Comparison of ENCODE assay signal across 21 cellular contexts in genomic region chr4:130922955-130923354, GRCh38.
A peak's percentile ranks its signal among the peaks of the same experiment; 100 is the strongest.
DNase-seq lines count a peak whose midpoint lies in the region; ATAC-seq, FAIRE-seq and TF ChIP-seq lines count a peak whose summit lies in the region.
"Had no signal": no experiment of that assay in that cellular context is flagged by ENCODE, and none has a peak within 500 bp of the region (broad histone marks: within the 10 kb centered on the region; RNA-seq: fewer than 3 reads in every experiment).

No MANE protein-coding gene starts in this region.

- peaks cover 0 to 4% of the 10 kb centered on the region in 2 experiments; a peak in 2 of 4 replicates for H3K9me3 ChIP-seq in H1 (ENCODE audit: insufficient read depth in 2 of 2, low read depth in 1 of 2, low read length in 1 of 2)
- H3K9me3 ChIP-seq in CD4-positive, alpha-beta T cell (ENCODE audit: control insufficient read depth, low read length): peaks cover 6% of the 10 kb centered on the region
- H3K9me3 ChIP-seq: BE2C, Caco-2 had no signal

- no peak overlapping the region for H2BK12ac ChIP-seq in H1 (ENCODE audit: low read depth, low read length)

- ATAC-seq in CD4-positive, alpha-beta T cell (ENCODE audit: poor library complexity): no peak
- ATAC-seq: A549; CD8-positive, alpha-beta T cell had no signal

- no peak overlapping the region for H4K5ac ChIP-seq in H1 (ENCODE audit: insufficient read length, low read depth, low read length)

- no peak overlapping the region for H4K8ac ChIP-seq in H1 (ENCODE audit: extremely low read depth, insufficient read depth, low read length)

- no peak overlapping the region for H2BK120ac ChIP-seq in H1 (replicated peaks; ENCODE audit: low read depth, low read length)

- H3K27me3 ChIP-seq in H1 (replicated peaks in 1 of 4; ENCODE audit: control insufficient read depth in 3 of 4, extremely low read depth in 1 of 4, insufficient read depth in 3 of 4, low read length in 3 of 4): peaks cover 0 to 1% (median 0%) of the 10 kb centered on the region in 4 experiments; a peak in 1 of 7 replicates
- H3K27me3 ChIP-seq in CD4-positive, alpha-beta T cell (ENCODE audit: control insufficient read depth, insufficient read depth, low read length): no peaks in the 10 kb centered on the region
- H3K27me3 ChIP-seq: BE2C; BLaER1 treated with 17β-estradiol and CSF1 and Interleukin-3, amounts not matched to agents 10 nM and 100 nM had no signal

- no peak overlapping the region for H3K4me3 ChIP-seq in H1 (ENCODE audit: extremely low read depth in 1 of 4, insufficient read depth in 2 of 4, low read depth in 3 of 4, low read length in 4 of 4)
- H3K4me3 ChIP-seq: A549; BLaER1 treated with 17β-estradiol and CSF1 and Interleukin-3, amounts not matched to agents 10 nM and 100 nM had no signal

- H3K79me1 ChIP-seq in H1 (ENCODE audit: low read depth, low read length): no peaks in the 10 kb centered on the region

- no peak overlapping the region for H3K27ac ChIP-seq in H1 (ENCODE audit: low read depth, low read length)
- H3K27ac ChIP-seq in CD4-positive, alpha-beta T cell (ENCODE audit: low read depth, low read length): no peak overlapping the region
- H3K27ac ChIP-seq: A549; BLaER1 treated with 17β-estradiol and CSF1 and Interleukin-3, amounts not matched to agents 10 nM and 100 nM had no signal

- WGBS in H1 (ENCODE audit: extremely low coverage in 1 of 2, insufficient coverage in 1 of 2, insufficient read length in 1 of 2, insufficient replicate concordance in 2 of 2, low coverage in 1 of 2, low lambda C conversion rate in 2 of 2, missing lambda C conversion rate in 1 of 2), 2 experiments: 97% methylated on average over 2 of the region's 2 CpGs; no CpG with 5 or more reads in 1 of the 2 experiments

- H3K4ac ChIP-seq in H1 (replicated peaks; ENCODE audit: insufficient read length, low read depth, low read length): no peak overlapping the region

- no peaks in the 10 kb centered on the region for H3K36me3 Mint-ChIP-seq in CD4-positive, alpha-beta T cell (ENCODE audit: low read depth)
- H3K36me3 Mint-ChIP-seq: CD8-positive, alpha-beta T cell had no signal

- no peaks in the 10 kb centered on the region for H3K79me2 ChIP-seq in H1 (ENCODE audit: control insufficient read depth in 1 of 2, insufficient read depth in 2 of 2, low read length in 2 of 2)

- H3K4me3 Mint-ChIP-seq in CD4-positive, alpha-beta T cell: no peak overlapping the region
- H3K4me3 Mint-ChIP-seq: CD8-positive, alpha-beta T cell had no signal

- no peak overlapping the region for H3K56ac ChIP-seq in H1 (replicated peaks; ENCODE audit: insufficient read length, low read depth, low read length)

- no peak for TF ChIP-seq RAD21 in H1 (IDR thresholded peaks at IDR 0.05 in 1 of 2, conservative IDR thresholded peaks at IDR 0.05 in 1 of 2; ENCODE audit: low read depth in 2 of 2, low read length in 2 of 2)

- intact Hi-C loops in CD4-positive, alpha-beta T cell (cut with DNase I, micrococcal nuclease): no loop called here

- H2BK20ac ChIP-seq in H1 (ENCODE audit: low read length): no peak overlapping the region

- H2BK5ac ChIP-seq in H1 (ENCODE audit: low read depth, low read length): no peak overlapping the region

- POLR2A ChIA-PET in H1 (lab: Charles Lee; ENCODE audit: partially characterized antibody): no interaction called here
- POLR2A ChIA-PET in CD4-positive, alpha-beta T cell (lab: Charles Lee): no interaction called here

- no peak overlapping the region for H3K23ac ChIP-seq in H1 (ENCODE audit: insufficient read length)

- no peak overlapping the region for H2AK5ac ChIP-seq in H1 (ENCODE audit: low read depth, low read length)

- H3K18ac ChIP-seq in H1 (ENCODE audit: extremely low read depth, low read length): no peak overlapping the region

- no peaks in the 10 kb centered on the region for H3K4me1 Mint-ChIP-seq in CD4-positive, alpha-beta T cell (ENCODE audit: low read depth)

- FAIRE-seq in H1 (lab: Jason Lieb, UNC): no peak
- FAIRE-seq: A549, G401.6, GM12892 had no signal

- no peak for TF ChIP-seq CTCF in H1 (IDR thresholded peaks at IDR 0.05; ENCODE audit: control extremely low read depth in 1 of 3, insufficient read depth in 1 of 3, low read depth in 1 of 3, low read length in 3 of 3)
- TF ChIP-seq CTCF in CD4-positive, alpha-beta T cell (IDR thresholded peaks at IDR 0.05): no peak

- TF ChIP-seq POLR2A in H1 (IDR thresholded peaks at IDR 0.05; ENCODE audit: control extremely low read depth in 1 of 2, low read depth in 2 of 2, low read length in 2 of 2): no peak

- no peak overlapping the region for H3K9ac ChIP-seq in H1 (replicated peaks in 1 of 4; ENCODE audit: extremely low read depth in 1 of 4, low read depth in 3 of 4, low read length in 3 of 4)
- H3K9ac ChIP-seq: BLaER1 treated with 17β-estradiol and CSF1 and Interleukin-3, amounts not matched to agents 10 nM and 100 nM had no signal

- H3K4me1 ChIP-seq in H1 (replicated peaks in 1 of 4; ENCODE audit: control insufficient read depth in 3 of 4, insufficient read depth in 4 of 4, low read length in 3 of 4): no peaks in the 10 kb centered on the region
- H3K4me1 ChIP-seq: A549; BE2C; BLaER1 treated with 17β-estradiol and CSF1 and Interleukin-3, amounts not matched to agents 10 nM and 100 nM; Caco-2 had no signal

- TF ChIP-seq EP300 in H1 (IDR thresholded peaks at IDR 0.05; ENCODE audit: borderline replicate concordance in 1 of 2, low read depth in 2 of 2, low read length in 2 of 2): no peak

- H3K27ac Mint-ChIP-seq in CD4-positive, alpha-beta T cell: no peak overlapping the region
- H3K27ac Mint-ChIP-seq: CD8-positive, alpha-beta T cell had no signal

- no peak overlapping the region for H3K14ac ChIP-seq in H1 (ENCODE audit: insufficient read length)

- no peak overlapping the region for H2BK15ac ChIP-seq in H1 (ENCODE audit: low read length)

- H3K4me2 ChIP-seq in H1 (ENCODE audit: insufficient read depth in 1 of 2, low read depth in 2 of 2, low read length in 2 of 2): no peak overlapping the region
- H3K4me2 ChIP-seq: A549; BLaER1 treated with 17β-estradiol and CSF1 and Interleukin-3, amounts not matched to agents 10 nM and 100 nM had no signal

- H2AFZ ChIP-seq in H1 (ENCODE audit: low read length): no peak overlapping the region

- no peaks in the 10 kb centered on the region for H3K36me3 ChIP-seq in H1 (ENCODE audit: control insufficient read depth in 2 of 4, insufficient read depth in 4 of 4, low read length in 3 of 4)
- H3K36me3 ChIP-seq: BE2C; BLaER1 treated with 17β-estradiol and CSF1 and Interleukin-3, amounts not matched to agents 10 nM and 100 nM had no signal

- H3K9me3 Mint-ChIP-seq in CD4-positive, alpha-beta T cell: peaks cover 24% of the 10 kb centered on the region

- no peaks in the 10 kb centered on the region for H4K20me1 ChIP-seq in H1 (replicated peaks in 1 of 2; ENCODE audit: control insufficient read depth in 1 of 2, insufficient read depth in 2 of 2, low read length in 2 of 2)
- H4K20me1 ChIP-seq: BLaER1 treated with 17β-estradiol and CSF1 and Interleukin-3, amounts not matched to agents 10 nM and 100 nM had no signal

- CTCF ChIA-PET in H1 (lab: Charles Lee; ENCODE audit: partially characterized antibody): no interaction called here
- CTCF ChIA-PET in CD4-positive, alpha-beta T cell (lab: Charles Lee): no interaction called here

- no peaks in the 10 kb centered on the region for H3K23me2 ChIP-seq in H1 (ENCODE audit: low read depth, low read length)

- no peak overlapping the region for H4K91ac ChIP-seq in H1 (replicated peaks; ENCODE audit: insufficient read length, low read length)

- DNase-seq in DMS 273 treated with DMSO at 0.1 percent for 48 hours (lab: John Stamatoyannopoulos, UW): peak; percentile 1
- peak; percentile 83 for DNase-seq in NCI-H2171 treated with DMSO at 0.1 percent for 48 hours (lab: John Stamatoyannopoulos, UW)
- DNase-seq in H1 (ENCODE audit: low read depth in 1 of 2, low spot score in 2 of 2): no peak
- no peak for DNase-seq in CD4-positive, alpha-beta T cell
- no peak for DNase-seq in NK-92 (lab: John Stamatoyannopoulos, UW; ENCODE audit: unreplicated experiment)
- DNase-seq in NCI-H82 treated with DMSO at 0.1 percent for 48 hours (lab: John Stamatoyannopoulos, UW; ENCODE audit: unreplicated experiment): no peak
- DNase-seq: 8988T; ACHN; AML-193; BE2C; Caco-2; CD8-positive, alpha-beta T cell; DMS53; DMS79 treated with DMSO at 0.1 percent for 48 hours; GOT3; H7; HCEC 1CT had no signal

- no peaks in the 10 kb centered on the region for H3K27me3 Mint-ChIP-seq in CD4-positive, alpha-beta T cell

TF ChIP-seq in H1, 55 proteins besides CTCF, POLR2A, EP300 and RAD21:
- TF ChIP-seq ZNF274 (IDR thresholded peaks at IDR 0.05; ENCODE audit: borderline replicate concordance, extremely low read depth, low read length): peak; percentile 55; the same call in 1 of the 2 replicates
- TF ChIP-seq POU5F1 (IDR thresholded peaks at IDR 0.05; ENCODE audit: low read depth, low read length): no peak

Comparison
In these comparisons a context has a peak if more than half of its experiments do, and no peak if none do; other contexts are left out.
1. DNase-seq: peak in DMS 273 treated with DMSO at 0.1 percent for 48 hours (single experiment) and NCI-H2171 treated with DMSO at 0.1 percent for 48 hours (single experiment); none in H1 (0 of 2), CD4-positive, alpha-beta T cell (0 of 10), NK-92 (single experiment) and NCI-H82 treated with DMSO at 0.1 percent for 48 hours (single experiment).